1 cellular context compared by ENCODE assay signal in genomic region chr5:65674749-65675148, GRCh38.
TF ChIP-seq lines count a peak whose summit lies in the region.

No MANE protein-coding gene starts in this region.

TF ChIP-seq in K562, 482 proteins besides CTCF, POLR2A, EP300 and RAD21:
- 0 out of 2 replicates have a peak, but pooled peaks have one; percentile 36 for TF ChIP-seq FOSL1 (tag; conservative IDR thresholded peaks at IDR 0.05)
- TF ChIP-seq PTRF (tag; IDR thresholded peaks at IDR 0.05): no peak
